Comparison of ENCODE assay signal across 1 cellular context in genomic region chr17:3955373-3955978, GRCh38.
TF ChIP-seq lines count a peak whose summit lies in the region.

No MANE protein-coding gene starts in this region.

TF ChIP-seq in K562, 482 proteins besides CTCF, POLR2A, EP300 and RAD21:
- TF ChIP-seq RFX7 (CRISPR knock-in tag; IDR thresholded peaks at IDR 0.05) (no peak), POLR2G (IDR thresholded peaks at IDR 0.05; ENCODE audit: low read depth, low read length) (peak; percentile 67), BCLAF1 (IDR thresholded peaks at IDR 0.05; ENCODE audit: borderline replicate concordance in 1 of 2, control insufficient read depth in 1 of 2, low read depth in 2 of 2, low read length in 1 of 2) (no peak), ZNF140 (CRISPR knock-in tag; IDR thresholded peaks at IDR 0.05) (no peak), CREM (IDR thresholded peaks at IDR 0.05; ENCODE audit: low read depth) (no peak), CCAR2 (IDR thresholded peaks at IDR 0.05; ENCODE audit: low read depth, low read length) (no peak)
